ENCODE assay signal across 1 cellular context in genomic region chr16:24736758-24737157, GRCh38.
A peak's percentile ranks its signal among the peaks of the same experiment; 100 is the strongest.
TF ChIP-seq lines count a peak whose summit lies in the region.

No MANE protein-coding gene starts in this region.

TF ChIP-seq in HepG2, 621 proteins besides CTCF, POLR2A, EP300 and RAD21 (continued from another document):
- TF ChIP-seq RERE (CRISPR knock-in tag; IDR thresholded peaks at IDR 0.05; ENCODE audit: low read depth) (no peak), ATF1 (CRISPR knock-in tag; IDR thresholded peaks at IDR 0.05) (0 out of 2 replicates have a peak, but pooled peaks have one; percentile 30), HMG20A (CRISPR knock-in tag; IDR thresholded peaks at IDR 0.05; ENCODE audit: borderline replicate concordance) (no peak; the same call in 1 of the 2 replicates)
